In the genomic region with DNA sequence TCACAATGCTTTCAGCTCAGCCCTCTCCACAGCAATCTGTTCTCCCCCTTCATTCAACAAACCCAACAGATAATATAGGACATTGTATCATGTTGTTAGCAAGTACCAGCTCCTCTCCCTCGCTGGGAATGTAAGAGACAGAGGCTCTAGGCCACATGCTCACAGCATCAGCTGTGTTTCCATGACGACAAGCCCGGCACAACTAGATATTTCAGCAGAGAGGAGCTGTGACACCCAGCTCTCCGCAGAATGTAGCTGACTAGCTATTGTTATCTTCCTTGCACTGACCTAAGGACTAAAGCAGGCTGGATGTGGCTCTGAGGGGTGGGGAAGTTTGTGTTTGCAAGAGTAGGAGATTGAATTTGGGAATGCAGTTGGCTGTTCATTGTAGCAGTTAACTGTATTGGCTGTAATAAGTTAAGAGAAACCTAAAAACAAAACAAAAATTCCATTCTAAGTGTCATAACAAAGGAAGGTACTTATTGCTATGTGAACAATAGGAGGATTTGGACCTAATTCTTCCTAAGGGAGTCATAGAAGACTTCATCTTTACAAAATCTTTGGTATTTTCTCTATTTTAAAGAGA, we compare ENCODE assay signal across 10 cellular contexts. TPM values are rescaled to one million over a fixed set of nuclear protein-coding genes. Genes with fewer than 3 reads are reported as not detected.
A peak's percentile ranks its signal among the peaks of the same experiment; 100 is the strongest.
DNase-seq lines count a peak whose midpoint lies in the region; ATAC-seq and TF ChIP-seq lines count a peak whose summit lies in the region.
"Had no signal": no experiment of that assay in that cellular context is flagged by ENCODE, and none has a peak within 500 bp of the region (broad histone marks: within the 10 kb centered on the region; RNA-seq: fewer than 3 reads in every experiment).

No MANE protein-coding gene starts in this region.

- CTCF ChIA-PET in AG04449 (lab: Yijun Ruan, JAX): interaction anchor here (1.1 kb wide), 1 partner anchor 68 kb away, joined by 4 read pairs; no protein-coding TSS in a partner anchor

- H3K4me3 ChIP-seq in AG04449 (ENCODE audit: low read depth, low read length): no peak overlapping the region
- H3K4me3 ChIP-seq: suprapubic skin had no signal

- TF ChIP-seq CTCF in AG04449 (IDR thresholded peaks at IDR 0.05; ENCODE audit: insufficient read depth, low read length, missing control alignments): no peak

- ATAC-seq in HG03439 (IDR thresholded peaks at IDR 0.05; ENCODE audit: unreplicated experiment): no peak
- no peak for ATAC-seq in HG02798 (IDR thresholded peaks at IDR 0.05; ENCODE audit: poor library complexity, unreplicated experiment)

- POLR2A ChIA-PET in AG04449 (lab: Yijun Ruan, JAX): interaction anchor here (0.7 kb wide), 1 partner anchor 35 kb away, joined by 5 read pairs; no protein-coding TSS in a partner anchor

- DNase-seq in AG04449 (ENCODE audit: low read depth, low spot score) (peak; percentile 46), NCI-H1105 treated with DMSO at 0.1 percent for 48 hours (lab: John Stamatoyannopoulos, UW) (peak; percentile 31), dermis blood vessel endothelial cell (peak; percentile 62), islet precursor cell (peak; percentile 72), GM19238 (ENCODE audit: insufficient read length, low spot score) (no peak), DMS114 treated with DMSO at 0.1 percent for 48 hours (lab: John Stamatoyannopoulos, UW; ENCODE audit: unreplicated experiment) (no peak)
- DNase-seq: Calu3 had no signal

RNA-seq across cellular contexts. Expression of a gene that starts 28.0 kb away (rescaled TPM):
- total RNA-seq in dermis blood vessel endothelial cell: 112 and 173 TPM in 2 replicates

Comparison
In these comparisons a context has a peak if more than half of its experiments do, and no peak if none do; other contexts are left out.
1. DNase-seq: peak in AG04449 (single experiment), NCI-H1105 treated with DMSO at 0.1 percent for 48 hours (single experiment), dermis blood vessel endothelial cell (single experiment) and islet precursor cell (single experiment); none in GM19238 (single experiment) and DMS114 treated with DMSO at 0.1 percent for 48 hours (single experiment).